Comparison of ENCODE assay signal across 8 cellular contexts in genomic region chr11:6320411-6321207, GRCh38. TPM values are rescaled to one million over a fixed set of nuclear protein-coding genes. Genes with fewer than 3 reads are reported as not detected.
DNase-seq lines count a peak whose midpoint lies in the region; ATAC-seq lines count a peak whose summit lies in the region.

Gene CAVIN3 (minus strand): TSS chr11:6320501. CDS start chr11:6320476, 25 bp downstream.

- peak; percentile 70 for ATAC-seq in activated CD4-positive, alpha-beta T cell treated with anti-CD3 and anti-CD28 coated beads for 36 hours
- ATAC-seq in HG03280 (IDR thresholded peaks at IDR 0.05; ENCODE audit: unreplicated experiment) (peak; percentile 36), esophagus mucosa (peak; percentile 77)

- no peaks in the 10 kb centered on the region for H3K9me3 ChIP-seq in thymus (ENCODE audit: control insufficient read depth)

- H3K27ac Mint-ChIP-seq in activated CD4-positive, alpha-beta T cell treated with anti-CD3 and anti-CD28 coated beads for 36 hours: peak within 1 kb of the TSS; percentile 85

- POLR2A ChIA-PET in activated CD4-positive, alpha-beta T cell treated with anti-CD3 and anti-CD28 coated beads for 36 hours (lab: Charles Lee): interaction anchor here (0.5 to 1.4 kb wide), 5 partner anchors 20 to 222 kb away, joined by 3 to 5 read pairs (median 3); no protein-coding TSS in a partner anchor

- no peaks in the 10 kb centered on the region for H3K4me1 ChIP-seq in thymus (ENCODE audit: control insufficient read depth, insufficient read depth, low read length)

- H3K27me3 Mint-ChIP-seq in activated CD4-positive, alpha-beta T cell treated with anti-CD3 and anti-CD28 coated beads for 36 hours: peaks cover 38% of the 10 kb centered on the region

- peaks cover 33% of the 10 kb centered on the region for H3K27me3 ChIP-seq in thymus (ENCODE audit: control insufficient read depth, insufficient read depth)

- intact Hi-C loops in activated CD4-positive, alpha-beta T cell treated with anti-CD3 and anti-CD28 coated beads for 36 hours (cut with DNase I, micrococcal nuclease): loop anchor here (1.0 to 2.0 kb wide), 6 partner anchors 31 to 160 kb away; partner anchors contain the start of genes ARFIP2 (in 1 of the 2), FHIP1B (in 1 of the 2), SMPD1 (in 1 of the 2) and TIMM10B (in 1 of the 2)

- peak within 1 kb of the TSS; percentile 19 for H3K4me3 ChIP-seq in thymus (ENCODE audit: low read length)

- DNase-seq in activated CD4-positive, alpha-beta T cell treated with anti-CD3 and anti-CD28 coated beads for 36 hours: peak; percentile 91
- no peak for DNase-seq in activated CD4-positive, alpha-beta T cell treated with anti-CD3 and anti-CD28 coated beads, Interleukin-2, amount 50 U/mL, for 1 hour
- DNase-seq in activated CD8-positive, alpha-beta memory T cell treated with anti-CD3 and anti-CD28 coated beads for 48 hours (ENCODE audit: low read depth in 2 of 3, low spot score in 2 of 3): peak; percentile 61 to 73 (median 61)
- peak; percentile 91 for DNase-seq in myocyte (ENCODE audit: low read depth)
- DNase-seq in NCI-H2227 treated with DMSO at 0.1 percent for 48 hours (lab: John Stamatoyannopoulos, UW): no peak

- H3K9me3 Mint-ChIP-seq in activated CD4-positive, alpha-beta T cell treated with anti-CD3 and anti-CD28 coated beads for 36 hours (ENCODE audit: low read depth): no peaks in the 10 kb centered on the region

- peak within 1 kb of the TSS; percentile 69 for H3K4me3 Mint-ChIP-seq in activated CD4-positive, alpha-beta T cell treated with anti-CD3 and anti-CD28 coated beads for 36 hours

- H3K36me3 Mint-ChIP-seq in activated CD4-positive, alpha-beta T cell treated with anti-CD3 and anti-CD28 coated beads for 36 hours (ENCODE audit: low read depth): no peaks in the 10 kb centered on the region

- peaks cover 29% of the 10 kb centered on the region for H3K4me1 Mint-ChIP-seq in activated CD4-positive, alpha-beta T cell treated with anti-CD3 and anti-CD28 coated beads for 36 hours

- CTCF ChIA-PET in activated CD4-positive, alpha-beta T cell treated with anti-CD3 and anti-CD28 coated beads for 36 hours (lab: Charles Lee): interaction anchor here (0.7 to 1.8 kb wide), 9 partner anchors 13 to 108 kb away, joined by 3 to 11 read pairs (median 3); no protein-coding TSS in a partner anchor

- no peaks in the 10 kb centered on the region for H3K36me3 ChIP-seq in thymus (ENCODE audit: control insufficient read depth, insufficient read depth)

- peak within 1 kb of the TSS; percentile 77 for H3K27ac ChIP-seq in thymus (ENCODE audit: low read depth)

- 10% methylated on average over 44 of the region's 44 CpGs for WGBS in thymus

RNA-seq across cellular contexts. Expression of gene CAVIN3, which starts in this region (rescaled TPM):
- 10 to 100 TPM; 24.8 to 25.5 TPM for total RNA-seq in activated CD4-positive, alpha-beta T cell treated with anti-CD3 and anti-CD28 coated beads for 36 hours
- total RNA-seq in esophagus mucosa (11.8 TPM), myocyte (124 and 168 TPM in 2 replicates)
- 69.9 TPM for polyA plus RNA-seq in myocyte (2012)
- 22.5 TPM for polyA plus RNA-seq in thymus

Comparison
In these comparisons a context has a peak if more than half of its experiments do, and no peak if none do; other contexts are left out.
1. DNase-seq: peak in activated CD4-positive, alpha-beta T cell treated with anti-CD3 and anti-CD28 coated beads for 36 hours (single experiment), activated CD8-positive, alpha-beta memory T cell treated with anti-CD3 and anti-CD28 coated beads for 48 hours (3 of 3) and myocyte (single experiment); none in activated CD4-positive, alpha-beta T cell treated with anti-CD3 and anti-CD28 coated beads, Interleukin-2, amount 50 U/mL, for 1 hour (single experiment) and NCI-H2227 treated with DMSO at 0.1 percent for 48 hours (single experiment).
2. Peak in every context shown above with its lines, with median percentiles within 50 percentile points of each other: ATAC-seq.